ENCODE assay signal across 8 cellular contexts in genomic region chr5:139402561-139403158, GRCh38. TPM values are rescaled to one million over a fixed set of nuclear protein-coding genes. Genes with fewer than 3 reads are reported as not detected.
DNase-seq lines count a peak whose midpoint lies in the region; ATAC-seq lines count a peak whose summit lies in the region.

No MANE protein-coding gene starts in this region.

- DNase-seq in D341Med (ENCODE audit: low spot score): peak; percentile 68
- peak; percentile 69 for DNase-seq in HuH-7.5 (ENCODE audit: low spot score)
- DNase-seq in activated CD8-positive, alpha-beta T cell treated with anti-CD3 and anti-CD28 coated beads, Interleukin-2, amount 10 ng/mL, durations not matched to agents 7 days and 5 days: no peak
- no peak for DNase-seq in left colon

- peaks cover 41% of the 10 kb centered on the region for H3K4me1 Mint-ChIP-seq in activated CD8-positive, alpha-beta T cell treated with anti-CD3 and anti-CD28 coated beads, Interleukin-2, amount 10 ng/mL, durations not matched to agents 7 days and 5 days (ENCODE audit: low read depth)

- intact Hi-C loops in left colon (cut with DNase I, micrococcal nuclease): no loop called here

- no peaks in the 10 kb centered on the region for H3K27me3 Mint-ChIP-seq in activated CD8-positive, alpha-beta T cell treated with anti-CD3 and anti-CD28 coated beads, Interleukin-2, amount 10 ng/mL, durations not matched to agents 7 days and 5 days (ENCODE audit: low read depth)

- H3K36me3 Mint-ChIP-seq in activated CD8-positive, alpha-beta T cell treated with anti-CD3 and anti-CD28 coated beads, Interleukin-2, amount 10 ng/mL, durations not matched to agents 7 days and 5 days (ENCODE audit: low read depth): peaks cover 10% of the 10 kb centered on the region

- POLR2A ChIA-PET in activated CD8-positive, alpha-beta T cell treated with anti-CD3 and anti-CD28 coated beads, Interleukin-2, amount 10 ng/mL, durations not matched to agents 7 days and 5 days (lab: Charles Lee): interaction anchor here (0.6 to 4.6 kb wide), 2 partner anchors 11 to 172 kb away, joined by 3 to 39 read pairs; partner anchors contain the start of gene MZB1

- H3K27ac Mint-ChIP-seq in activated CD8-positive, alpha-beta T cell treated with anti-CD3 and anti-CD28 coated beads, Interleukin-2, amount 10 ng/mL, durations not matched to agents 7 days and 5 days: peak overlapping the region; percentile 100

- no peak for ATAC-seq in activated CD8-positive, alpha-beta T cell treated with anti-CD3 and anti-CD28 coated beads, Interleukin-2, amount 10 ng/mL, durations not matched to agents 7 days and 5 days
- ATAC-seq in left colon: peak; percentile 17
- no peak for ATAC-seq in GM21390 (IDR thresholded peaks at IDR 0.05; ENCODE audit: unreplicated experiment)
- no peak for ATAC-seq in GM21381 (IDR thresholded peaks at IDR 0.05; ENCODE audit: unreplicated experiment)
- no peak for ATAC-seq in GM21423 (IDR thresholded peaks at IDR 0.05; ENCODE audit: unreplicated experiment)
- ATAC-seq in HG03457 (IDR thresholded peaks at IDR 0.05; ENCODE audit: unreplicated experiment): no peak

- CTCF ChIA-PET in activated CD8-positive, alpha-beta T cell treated with anti-CD3 and anti-CD28 coated beads, Interleukin-2, amount 10 ng/mL, durations not matched to agents 7 days and 5 days (lab: Charles Lee): interaction anchor here (0.7 to 4.2 kb wide), 17 partner anchors 8 to 172 kb away, joined by 3 to 17 read pairs (median 4); partner anchors contain the start of genes MZB1, PAIP2, PROB1 and STING1

- no peaks in the 10 kb centered on the region for H3K9me3 Mint-ChIP-seq in activated CD8-positive, alpha-beta T cell treated with anti-CD3 and anti-CD28 coated beads, Interleukin-2, amount 10 ng/mL, durations not matched to agents 7 days and 5 days (ENCODE audit: insufficient read depth)

- H3K4me3 Mint-ChIP-seq in activated CD8-positive, alpha-beta T cell treated with anti-CD3 and anti-CD28 coated beads, Interleukin-2, amount 10 ng/mL, durations not matched to agents 7 days and 5 days: peak overlapping the region; percentile 94

RNA-seq across cellular contexts. Expression of gene SPATA24, which starts 1.2 kb away (rescaled TPM):
- total RNA-seq in activated CD8-positive, alpha-beta T cell treated with anti-CD3 and anti-CD28 coated beads, Interleukin-2, amount 10 ng/mL, durations not matched to agents 7 days and 5 days: 1 to 10 TPM; 3.8 to 4.0 TPM
- total RNA-seq in left colon: 1 to 10 TPM; 3.6 to 3.8 TPM

RNA-seq across cellular contexts. Expression of gene PROB1, which starts 7.8 kb away (rescaled TPM):
- total RNA-seq in activated CD8-positive, alpha-beta T cell treated with anti-CD3 and anti-CD28 coated beads, Interleukin-2, amount 10 ng/mL, durations not matched to agents 7 days and 5 days: 1 to 10 TPM; 5.2 to 6.2 TPM
- under 1 TPM; 0.42 to 0.55 TPM for total RNA-seq in left colon

RNA-seq across cellular contexts. Expression of gene MZB1, which starts 12.9 kb away (rescaled TPM):
- total RNA-seq in activated CD8-positive, alpha-beta T cell treated with anti-CD3 and anti-CD28 coated beads, Interleukin-2, amount 10 ng/mL, durations not matched to agents 7 days and 5 days: 10 to 100 TPM; 19.0 to 19.9 TPM
- total RNA-seq in left colon: 10 to 100 TPM in 1 of 2 donors, 1 to 10 TPM in 1; 6.0 to 36.9 TPM

RNA-seq across cellular contexts. Expression of gene SLC23A1, which starts 19.6 kb away (rescaled TPM):
- 1 to 10 TPM; 1.2 to 1.5 TPM for total RNA-seq in activated CD8-positive, alpha-beta T cell treated with anti-CD3 and anti-CD28 coated beads, Interleukin-2, amount 10 ng/mL, durations not matched to agents 7 days and 5 days
- 1 to 10 TPM; 4.8 to 5.9 TPM for total RNA-seq in left colon

RNA-seq across cellular contexts. Expression of gene DNAJC18, which starts 36.7 kb away (rescaled TPM):
- 1 to 10 TPM; 3.7 to 5.4 TPM for total RNA-seq in activated CD8-positive, alpha-beta T cell treated with anti-CD3 and anti-CD28 coated beads, Interleukin-2, amount 10 ng/mL, durations not matched to agents 7 days and 5 days
- 1 to 10 TPM; 2.4 to 4.6 TPM for total RNA-seq in left colon

Comparison
In these comparisons a context has a peak if more than half of its experiments do, and no peak if none do; other contexts are left out.
1. DNase-seq: peak in D341Med (single experiment) and HuH-7.5 (single experiment); none in activated CD8-positive, alpha-beta T cell treated with anti-CD3 and anti-CD28 coated beads, Interleukin-2, amount 10 ng/mL, durations not matched to agents 7 days and 5 days (single experiment) and left colon (0 of 2).
2. RNA of gene PROB1, which starts 7.8 kb away (total RNA-seq): 5.2 to 6.2 TPM in activated CD8-positive, alpha-beta T cell treated with anti-CD3 and anti-CD28 coated beads, Interleukin-2, amount 10 ng/mL, durations not matched to agents 7 days and 5 days; 0.42 to 0.55 TPM in left colon; every median in the first group is over 4 times any median in the second.